1 cellular context compared by ENCODE assay signal in genomic region chr21:27425574-27425973, GRCh38.
TF ChIP-seq lines count a peak whose summit lies in the region.

No MANE protein-coding gene starts in this region.

TF ChIP-seq in H1, 55 proteins besides CTCF, POLR2A, EP300 and RAD21 (continued from another document):
- TF ChIP-seq, protein P1, sequence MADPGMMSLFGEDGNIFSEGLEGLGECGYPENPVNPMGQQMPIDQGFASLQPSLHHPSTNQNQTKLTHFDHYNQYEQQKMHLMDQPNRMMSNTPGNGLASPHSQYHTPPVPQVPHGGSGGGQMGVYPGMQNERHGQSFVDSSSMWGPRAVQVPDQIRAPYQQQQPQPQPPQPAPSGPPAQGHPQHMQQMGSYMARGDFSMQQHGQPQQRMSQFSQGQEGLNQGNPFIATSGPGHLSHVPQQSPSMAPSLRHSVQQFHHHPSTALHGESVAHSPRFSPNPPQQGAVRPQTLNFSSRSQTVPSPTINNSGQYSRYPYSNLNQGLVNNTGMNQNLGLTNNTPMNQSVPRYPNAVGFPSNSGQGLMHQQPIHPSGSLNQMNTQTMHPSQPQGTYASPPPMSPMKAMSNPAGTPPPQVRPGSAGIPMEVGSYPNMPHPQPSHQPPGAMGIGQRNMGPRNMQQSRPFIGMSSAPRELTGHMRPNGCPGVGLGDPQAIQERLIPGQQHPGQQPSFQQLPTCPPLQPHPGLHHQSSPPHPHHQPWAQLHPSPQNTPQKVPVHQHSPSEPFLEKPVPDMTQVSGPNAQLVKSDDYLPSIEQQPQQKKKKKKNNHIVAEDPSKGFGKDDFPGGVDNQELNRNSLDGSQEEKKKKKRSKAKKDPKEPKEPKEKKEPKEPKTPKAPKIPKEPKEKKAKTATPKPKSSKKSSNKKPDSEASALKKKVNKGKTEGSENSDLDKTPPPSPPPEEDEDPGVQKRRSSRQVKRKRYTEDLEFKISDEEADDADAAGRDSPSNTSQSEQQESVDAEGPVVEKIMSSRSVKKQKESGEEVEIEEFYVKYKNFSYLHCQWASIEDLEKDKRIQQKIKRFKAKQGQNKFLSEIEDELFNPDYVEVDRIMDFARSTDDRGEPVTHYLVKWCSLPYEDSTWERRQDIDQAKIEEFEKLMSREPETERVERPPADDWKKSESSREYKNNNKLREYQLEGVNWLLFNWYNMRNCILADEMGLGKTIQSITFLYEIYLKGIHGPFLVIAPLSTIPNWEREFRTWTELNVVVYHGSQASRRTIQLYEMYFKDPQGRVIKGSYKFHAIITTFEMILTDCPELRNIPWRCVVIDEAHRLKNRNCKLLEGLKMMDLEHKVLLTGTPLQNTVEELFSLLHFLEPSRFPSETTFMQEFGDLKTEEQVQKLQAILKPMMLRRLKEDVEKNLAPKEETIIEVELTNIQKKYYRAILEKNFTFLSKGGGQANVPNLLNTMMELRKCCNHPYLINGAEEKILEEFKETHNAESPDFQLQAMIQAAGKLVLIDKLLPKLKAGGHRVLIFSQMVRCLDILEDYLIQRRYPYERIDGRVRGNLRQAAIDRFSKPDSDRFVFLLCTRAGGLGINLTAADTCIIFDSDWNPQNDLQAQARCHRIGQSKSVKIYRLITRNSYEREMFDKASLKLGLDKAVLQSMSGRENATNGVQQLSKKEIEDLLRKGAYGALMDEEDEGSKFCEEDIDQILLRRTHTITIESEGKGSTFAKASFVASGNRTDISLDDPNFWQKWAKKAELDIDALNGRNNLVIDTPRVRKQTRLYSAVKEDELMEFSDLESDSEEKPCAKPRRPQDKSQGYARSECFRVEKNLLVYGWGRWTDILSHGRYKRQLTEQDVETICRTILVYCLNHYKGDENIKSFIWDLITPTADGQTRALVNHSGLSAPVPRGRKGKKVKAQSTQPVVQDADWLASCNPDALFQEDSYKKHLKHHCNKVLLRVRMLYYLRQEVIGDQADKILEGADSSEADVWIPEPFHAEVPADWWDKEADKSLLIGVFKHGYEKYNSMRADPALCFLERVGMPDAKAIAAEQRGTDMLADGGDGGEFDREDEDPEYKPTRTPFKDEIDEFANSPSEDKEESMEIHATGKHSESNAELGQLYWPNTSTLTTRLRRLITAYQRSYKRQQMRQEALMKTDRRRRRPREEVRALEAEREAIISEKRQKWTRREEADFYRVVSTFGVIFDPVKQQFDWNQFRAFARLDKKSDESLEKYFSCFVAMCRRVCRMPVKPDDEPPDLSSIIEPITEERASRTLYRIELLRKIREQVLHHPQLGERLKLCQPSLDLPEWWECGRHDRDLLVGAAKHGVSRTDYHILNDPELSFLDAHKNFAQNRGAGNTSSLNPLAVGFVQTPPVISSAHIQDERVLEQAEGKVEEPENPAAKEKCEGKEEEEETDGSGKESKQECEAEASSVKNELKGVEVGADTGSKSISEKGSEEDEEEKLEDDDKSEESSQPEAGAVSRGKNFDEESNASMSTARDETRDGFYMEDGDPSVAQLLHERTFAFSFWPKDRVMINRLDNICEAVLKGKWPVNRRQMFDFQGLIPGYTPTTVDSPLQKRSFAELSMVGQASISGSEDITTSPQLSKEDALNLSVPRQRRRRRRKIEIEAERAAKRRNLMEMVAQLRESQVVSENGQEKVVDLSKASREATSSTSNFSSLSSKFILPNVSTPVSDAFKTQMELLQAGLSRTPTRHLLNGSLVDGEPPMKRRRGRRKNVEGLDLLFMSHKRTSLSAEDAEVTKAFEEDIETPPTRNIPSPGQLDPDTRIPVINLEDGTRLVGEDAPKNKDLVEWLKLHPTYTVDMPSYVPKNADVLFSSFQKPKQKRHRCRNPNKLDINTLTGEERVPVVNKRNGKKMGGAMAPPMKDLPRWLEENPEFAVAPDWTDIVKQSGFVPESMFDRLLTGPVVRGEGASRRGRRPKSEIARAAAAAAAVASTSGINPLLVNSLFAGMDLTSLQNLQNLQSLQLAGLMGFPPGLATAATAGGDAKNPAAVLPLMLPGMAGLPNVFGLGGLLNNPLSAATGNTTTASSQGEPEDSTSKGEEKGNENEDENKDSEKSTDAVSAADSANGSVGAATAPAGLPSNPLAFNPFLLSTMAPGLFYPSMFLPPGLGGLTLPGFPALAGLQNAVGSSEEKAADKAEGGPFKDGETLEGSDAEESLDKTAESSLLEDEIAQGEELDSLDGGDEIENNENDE (IDR thresholded peaks at IDR 0.05; ENCODE audit: insufficient replicate concordance, low read length) = no peak
